1 cellular context compared by ENCODE assay signal in genomic region chr12:56220611-56221232, GRCh38.
TF ChIP-seq lines count a peak whose summit lies in the region.

No MANE protein-coding gene starts in this region.

TF ChIP-seq in GM12878, 131 proteins besides CTCF, POLR2A, EP300 and RAD21:
- peak; percentile 64 for TF ChIP-seq ZNF384 (IDR thresholded peaks at IDR 0.05; ENCODE audit: borderline replicate concordance, low read depth, low read length)
- TF ChIP-seq, protein P1, sequence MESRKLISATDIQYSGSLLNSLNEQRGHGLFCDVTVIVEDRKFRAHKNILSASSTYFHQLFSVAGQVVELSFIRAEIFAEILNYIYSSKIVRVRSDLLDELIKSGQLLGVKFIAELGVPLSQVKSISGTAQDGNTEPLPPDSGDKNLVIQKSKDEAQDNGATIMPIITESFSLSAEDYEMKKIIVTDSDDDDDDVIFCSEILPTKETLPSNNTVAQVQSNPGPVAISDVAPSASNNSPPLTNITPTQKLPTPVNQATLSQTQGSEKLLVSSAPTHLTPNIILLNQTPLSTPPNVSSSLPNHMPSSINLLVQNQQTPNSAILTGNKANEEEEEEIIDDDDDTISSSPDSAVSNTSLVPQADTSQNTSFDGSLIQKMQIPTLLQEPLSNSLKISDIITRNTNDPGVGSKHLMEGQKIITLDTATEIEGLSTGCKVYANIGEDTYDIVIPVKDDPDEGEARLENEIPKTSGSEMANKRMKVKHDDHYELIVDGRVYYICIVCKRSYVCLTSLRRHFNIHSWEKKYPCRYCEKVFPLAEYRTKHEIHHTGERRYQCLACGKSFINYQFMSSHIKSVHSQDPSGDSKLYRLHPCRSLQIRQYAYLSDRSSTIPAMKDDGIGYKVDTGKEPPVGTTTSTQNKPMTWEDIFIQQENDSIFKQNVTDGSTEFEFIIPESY (IDR thresholded peaks at IDR 0.05), result no peak
- TF ChIP-seq ATF7 (IDR thresholded peaks at IDR 0.05; ENCODE audit: low read depth), result 0 out of 2 replicates have a peak, but pooled peaks have one; percentile 13
- TF ChIP-seq NFIC (IDR thresholded peaks at IDR 0.05; ENCODE audit: low read depth, low read length), result no peak
- no peak for TF ChIP-seq ZNF622 (IDR thresholded peaks at IDR 0.05)
- 0 out of 2 replicates have a peak, but pooled peaks have one; percentile 20 for TF ChIP-seq SPI1 (IDR thresholded peaks at IDR 0.05; ENCODE audit: borderline replicate concordance, insufficient read depth, low read depth, low read length)
- no peak for TF ChIP-seq HDGF (IDR thresholded peaks at IDR 0.05)
- TF ChIP-seq MYB (IDR thresholded peaks at IDR 0.05; ENCODE audit: borderline replicate concordance, low read depth, low read length), result no peak
- TF ChIP-seq FOS (IDR thresholded peaks at IDR 0.05; ENCODE audit: borderline replicate concordance, extremely low read depth, insufficient read length), result no peak
- no peak for TF ChIP-seq JUND (IDR thresholded peaks at IDR 0.05; ENCODE audit: low read depth, low read length)
- TF ChIP-seq SMAD1 (IDR thresholded peaks at IDR 0.05; ENCODE audit: low read depth, partially characterized antibody), result no peak
- no peak for TF ChIP-seq HDAC2 (IDR thresholded peaks at IDR 0.05)
- TF ChIP-seq SRF (IDR thresholded peaks at IDR 0.05; ENCODE audit: low read depth in 2 of 2, low read length in 2 of 2), result no peak
- TF ChIP-seq MEF2B (IDR thresholded peaks at IDR 0.05; ENCODE audit: partially characterized antibody, poor library complexity, severe bottlenecking), result no peak
- TF ChIP-seq TCF7 (IDR thresholded peaks at IDR 0.05; ENCODE audit: borderline replicate concordance), result no peak
